Comparison of ENCODE assay signal across 20 cellular contexts in genomic region chr11:61536676-61537270, GRCh38. TPM values are rescaled to one million over a fixed set of nuclear protein-coding genes. Genes with fewer than 3 reads are reported as not detected.
DNase-seq lines count a peak whose midpoint lies in the region; ATAC-seq and TF ChIP-seq lines count a peak whose summit lies in the region.
"Had no signal": no experiment of that assay in that cellular context is flagged by ENCODE, and none has a peak within 500 bp of the region (broad histone marks: within the 10 kb centered on the region; RNA-seq: fewer than 3 reads in every experiment).

No MANE protein-coding gene starts in this region.

- H3K9ac ChIP-seq in PC-3 (ENCODE audit: low read length) (no peak overlapping the region), trophoblast cell (ENCODE audit: low read length) (no peak overlapping the region)

- peak overlapping the region; percentile 9 for H3K18ac ChIP-seq in trophoblast cell (ENCODE audit: low read length)

- H3K4ac ChIP-seq in trophoblast cell (ENCODE audit: low read depth, low read length), result no peak overlapping the region

- no peak overlapping the region for H2BK12ac ChIP-seq in trophoblast cell (ENCODE audit: low read length)

- 0 out of 2 replicates have a peak, but pooled peaks have one; percentile 16 for ATAC-seq in PC-3

- H3K4me3 ChIP-seq in PC-3 (ENCODE audit: low read length), result no peak overlapping the region
- H3K4me3 ChIP-seq in brain microvascular endothelial cell (ENCODE audit: low read depth, low read length), result no peak overlapping the region
- no peak overlapping the region for H3K4me3 ChIP-seq in trophoblast cell (ENCODE audit: low read depth, low read length)
- H3K4me3 ChIP-seq in SJCRH30, result no peak overlapping the region

- in situ Hi-C loops in brain microvascular endothelial cell (cut with HindIII; ENCODE audit: low pct_ligation_motif_present, low sequenced_read_pairs), result no loop called here

- no peak overlapping the region for H3K14ac ChIP-seq in trophoblast cell (ENCODE audit: low read length)

- H2BK120ac ChIP-seq in trophoblast cell (ENCODE audit: insufficient read depth, low read length, poor library complexity), result no peak overlapping the region

- H3K79me2 ChIP-seq in PC-3 (ENCODE audit: low read length) (no peaks in the 10 kb centered on the region), trophoblast cell (ENCODE audit: control insufficient read depth, insufficient read depth, low read length, poor library complexity) (no peaks in the 10 kb centered on the region)

- H4K12ac ChIP-seq in trophoblast cell (ENCODE audit: low read depth, low read length), result no peak overlapping the region

- H3K9me3 ChIP-seq in PC-3 (ENCODE audit: low read length) (no peaks in the 10 kb centered on the region), trophoblast cell (ENCODE audit: insufficient read depth, low read depth, low read length) (peaks cover 7% of the 10 kb centered on the region), SJCRH30 (replicated peaks) (no peaks in the 10 kb centered on the region)

- no peak overlapping the region for H2AK5ac ChIP-seq in trophoblast cell (ENCODE audit: low read length)

- H3K23ac ChIP-seq in trophoblast cell (ENCODE audit: low read length), result no peak overlapping the region

- H3K4me2 ChIP-seq in PC-3 (ENCODE audit: low read length), result no peak overlapping the region
- H3K4me2 ChIP-seq in trophoblast cell (ENCODE audit: low read length), result no peak overlapping the region

- H3K4me1 ChIP-seq in PC-3 (ENCODE audit: insufficient read depth, low read length) (peaks cover 21% of the 10 kb centered on the region), trophoblast cell (ENCODE audit: control insufficient read depth in 1 of 2, insufficient read depth in 2 of 2, low read length in 2 of 2) (peaks cover 27 to 33% of the 10 kb centered on the region in 2 experiments), SJCRH30 (peaks cover 9% of the 10 kb centered on the region)

- no peaks in the 10 kb centered on the region for H3F3A ChIP-seq in PC-3 (ENCODE audit: low read length, unreplicated experiment)

- DNase-seq in DMS53 (lab: John Stamatoyannopoulos, UW), result peak; percentile 43
- DNase-seq in DMS53 treated with DMSO at 0.1 percent for 48 hours (lab: John Stamatoyannopoulos, UW; ENCODE audit: unreplicated experiment), result no peak
- no peak for DNase-seq in PC-3
- no peak for DNase-seq in brain microvascular endothelial cell
- peak; percentile 3 to 16 for DNase-seq in trophoblast cell
- DNase-seq in SJCRH30, result no peak
- DNase-seq in DMS 273 (lab: John Stamatoyannopoulos, UW; ENCODE audit: unreplicated experiment), result no peak
- no peak for DNase-seq in activated CD4-positive, alpha-beta T cell treated with anti-CD3 and anti-CD28 coated beads for 1 hour
- DNase-seq: MM.1S; NCI-H1092; NCI-H1436 treated with DMSO at 0.1 percent for 48 hours; NCI-H2081; NCI-H2171 treated with DMSO at 0.1 percent for 48 hours; NCI-H446 treated with DMSO at 0.1 percent for 48 hours; NK-92 treated with Interleukin-12 subunit alpha and Interleukin-12 subunit beta, amount 100 ng/mL, for 24 hours; SHP77 had no signal

- H3K36me3 ChIP-seq in PC-3 (ENCODE audit: low read depth, low read length) (no peaks in the 10 kb centered on the region), brain microvascular endothelial cell (replicated peaks) (no peaks in the 10 kb centered on the region), trophoblast cell (ENCODE audit: control insufficient read depth in 1 of 2, insufficient read depth in 2 of 2, low read length in 2 of 2) (peaks cover 8 to 14% of the 10 kb centered on the region in 2 experiments), SJCRH30 (no peaks in the 10 kb centered on the region)

- H3K9me2 ChIP-seq in PC-3 (replicated peaks; ENCODE audit: low read length), result no peaks in the 10 kb centered on the region

- no peak overlapping the region for H4K91ac ChIP-seq in trophoblast cell (ENCODE audit: low read depth, low read length)

- POLR2A ChIA-PET in PC-3 (lab: Charles Lee; ENCODE audit: unreplicated experiment), result no interaction called here

- BruUV-seq in PC-3 (replicated peaks; lab: Mats Ljungman, UMichigan), result no TSS peak

- no peaks in the 10 kb centered on the region for H3K27me3 ChIP-seq in PC-3 (ENCODE audit: low read length)
- H3K27me3 ChIP-seq in brain microvascular endothelial cell (replicated peaks), result peaks cover 10% of the 10 kb centered on the region
- no peaks in the 10 kb centered on the region for H3K27me3 ChIP-seq in trophoblast cell (ENCODE audit: insufficient read depth, low read length)
- H3K27me3 ChIP-seq in SJCRH30, result no peaks in the 10 kb centered on the region

- H4K8ac ChIP-seq in trophoblast cell (ENCODE audit: low read depth, low read length), result no peak overlapping the region

- no peaks in the 10 kb centered on the region for H4K20me1 ChIP-seq in PC-3 (ENCODE audit: low read length)

- intact Hi-C loops in PC-3 (cut with micrococcal nuclease), result no loop called here

- H2BK5ac ChIP-seq in trophoblast cell (ENCODE audit: low read depth, low read length, poor library complexity), result peak overlapping the region; percentile 1

- H3K79me1 ChIP-seq in trophoblast cell (ENCODE audit: low read length), result peaks cover 4% of the 10 kb centered on the region

- peak; percentile 18; the same call in 1 of the 2 replicates for TF ChIP-seq CTCF in PC-3 (conservative IDR thresholded peaks at IDR 0.05; ENCODE audit: low read depth, low read length)
- peak; percentile 1 for TF ChIP-seq CTCF in brain microvascular endothelial cell (IDR thresholded peaks at IDR 0.05; ENCODE audit: low read depth, low read length, missing control alignments)

- no CpG with 5 or more reads among the region's 2 CpGs for WGBS in trophoblast cell (ENCODE audit: extremely low coverage, insufficient coverage, insufficient read length)

- H3K27ac ChIP-seq in PC-3 (ENCODE audit: low read length) (no peak overlapping the region), brain microvascular endothelial cell (no peak overlapping the region), trophoblast cell (ENCODE audit: low read depth, low read length) (peak overlapping the region; percentile 1), SJCRH30 (no peak overlapping the region)
- H3K27ac ChIP-seq: 22Rv1, HL-60 had no signal

- CTCF ChIA-PET in PC-3 (lab: Charles Lee), result no interaction called here

- H2AFZ ChIP-seq in PC-3 (ENCODE audit: low read length), result no peak overlapping the region
- no peak overlapping the region for H2AFZ ChIP-seq in trophoblast cell (ENCODE audit: insufficient read depth, low read length, poor library complexity)

RNA-seq across cellular contexts. Expression of gene LRRC10B, which starts 28.2 kb away (rescaled TPM):
- 0.55 TPM in 1 of 2 replicates, not detected in the other for total RNA-seq in PC-3 (2014; rRNA removed)
- polyA plus RNA-seq in trophoblast cell (2013), result 0.46 and 0.48 TPM in 2 replicates
- total RNA-seq in SJCRH30 (2014; rRNA removed; shearing (Covaris generic)), result 40.2 and 42.1 TPM in 2 replicates
- total RNA-seq: LHCN-M2 had no signal
- polyA plus RNA-seq: AG04450 had no signal

RNA-seq across cellular contexts. Expression of gene SYT7, which starts 44.1 kb away (rescaled TPM):
- 21.5 and 23.2 TPM in 2 replicates for total RNA-seq in PC-3 (2014; rRNA removed)
- polyA plus RNA-seq in trophoblast cell (2013), result 42.4 and 42.7 TPM in 2 replicates
- 1.1 and 1.3 TPM in 2 replicates for total RNA-seq in SJCRH30 (2014; rRNA removed; shearing (Covaris generic))

Comparison
In these comparisons a context has a peak if more than half of its experiments do, and no peak if none do; other contexts are left out.
1. DNase-seq: peak in DMS53 (single experiment) and trophoblast cell (2 of 2); none in DMS53 treated with DMSO at 0.1 percent for 48 hours (single experiment), PC-3 (single experiment), brain microvascular endothelial cell (single experiment), SJCRH30 (0 of 2), DMS 273 (single experiment) and activated CD4-positive, alpha-beta T cell treated with anti-CD3 and anti-CD28 coated beads for 1 hour (single experiment).
2. RNA of gene LRRC10B, which starts 28.2 kb away (total RNA-seq): 40.2 to 42.1 TPM in SJCRH30; 0.55 TPM in PC-3; every median in the first group is over 10 times any median in the second.